In genomic region chr1:33072707-33073106, GRCh38 we compare ENCODE assay signal across 14 cellular contexts.
"Had no signal": no experiment of that assay in that cellular context is flagged by ENCODE, and none has a peak within 500 bp of the region (broad histone marks: within the 10 kb centered on the region; RNA-seq: fewer than 3 reads in every experiment).

No MANE protein-coding gene starts in this region.

- H3K4me3 ChIP-seq: esophagus muscularis mucosa, lung, prostate gland, right lobe of liver, thoracic aorta had no signal

- H3K27me3 ChIP-seq: brain microvascular endothelial cell, esophagus muscularis mucosa, right lobe of liver had no signal

- H3K9me3 ChIP-seq: esophagus muscularis mucosa, prostate gland, right lobe of liver, thoracic aorta had no signal

- DNase-seq: activated CD4-positive, alpha-beta memory T cell treated with anti-CD3 and anti-CD28 coated beads for 36 hours; activated effector memory CD4-positive, alpha-beta T cell treated with anti-CD3 and anti-CD28 coated beads, Interleukin-2, amount 50 U/mL, for 16 hours; activated T-cell treated with anti-CD3 and anti-CD28 coated beads, Interleukin-2, amount 50 U/mL, for 4 hours; brain microvascular endothelial cell; cerebellar nuclear complex; naive thymus-derived CD8-positive, alpha-beta T cell; right lobe of liver; stimulated activated CD4-positive, alpha-beta T cell treated with anti-CD3 and anti-CD28 coated beads, Interleukin-4, amount 100 ng/mL, for 24 hours; T-helper 9 cell had no signal

- H3K27ac ChIP-seq: brain microvascular endothelial cell, esophagus muscularis mucosa, prostate gland, right lobe of liver, thoracic aorta, VCaP had no signal

- H3K4me1 ChIP-seq: esophagus muscularis mucosa, prostate gland, right lobe of liver had no signal

- H3K36me3 ChIP-seq: brain microvascular endothelial cell, esophagus muscularis mucosa, prostate gland, right lobe of liver, thoracic aorta had no signal
